Comparison of ENCODE assay signal across 25 cellular contexts in the genomic region with DNA sequence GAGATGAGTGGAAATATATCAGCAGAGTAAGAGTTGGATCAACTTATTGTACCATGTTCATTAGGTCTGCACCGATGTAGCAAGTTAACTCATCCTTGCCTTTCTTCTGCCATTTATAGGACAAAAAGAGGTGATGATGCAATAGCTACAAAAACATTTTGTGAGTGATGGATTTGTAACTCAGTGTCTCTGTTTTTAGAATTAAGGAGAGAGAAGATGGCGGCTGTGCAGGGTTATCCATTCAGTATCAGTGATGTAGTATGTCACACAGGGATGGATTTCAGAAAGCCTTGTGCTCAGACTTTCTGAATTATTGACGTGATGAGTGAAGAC.
DNase-seq lines count a peak whose midpoint lies in the region; ATAC-seq, FAIRE-seq and TF ChIP-seq lines count a peak whose summit lies in the region.
"Had no signal": no experiment of that assay in that cellular context is flagged by ENCODE, and none has a peak within 500 bp of the region (broad histone marks: within the 10 kb centered on the region; RNA-seq: fewer than 3 reads in every experiment).

No MANE protein-coding gene starts in this region.

- H2BK120ac ChIP-seq in H9 (ENCODE audit: low read depth, low read length, poor library complexity, severe bottlenecking) (no peak overlapping the region), trophoblast cell (ENCODE audit: insufficient read depth, low read length, poor library complexity) (peak overlapping the region; percentile 15)

- no peak overlapping the region for H2BK15ac ChIP-seq in H9 (ENCODE audit: low read depth, low read length)

- TF ChIP-seq RAD21 in HepG2 (CRISPR knock-in tag; IDR thresholded peaks at IDR 0.05) = no peak

- H3K4ac ChIP-seq in H9 (ENCODE audit: low read depth, low read length) = no peak overlapping the region
- no peak overlapping the region for H3K4ac ChIP-seq in trophoblast cell (ENCODE audit: low read depth, low read length)

- H3K4me3 Mint-ChIP-seq in H9 = no peak overlapping the region
- H3K4me3 Mint-ChIP-seq: activated naive CD8-positive, alpha-beta T cell; stimulated activated naive CD8-positive, alpha-beta T cell treated with anti-CD3 and anti-CD28 coated beads, Interleukin-15, Interleukin-2, amounts not matched to agents 100 ng/mL and 50 ng/mL, for 24 hours had no signal

- peaks cover 12% of the 10 kb centered on the region in 2 experiments for H3K4me1 Mint-ChIP-seq in H9

- H3K4me2 ChIP-seq in H9 (ENCODE audit: insufficient read depth, insufficient read length, low read length) (no peak overlapping the region), HepG2 (ENCODE audit: low read depth, low read length) (peak overlapping the region; percentile 49), trophoblast cell (ENCODE audit: low read length) (no peak overlapping the region)

- H4K20me1 ChIP-seq in H9 (ENCODE audit: control insufficient read depth, insufficient read depth, insufficient read length) (no peaks in the 10 kb centered on the region), HepG2 (ENCODE audit: insufficient read depth, low read length) (no peaks in the 10 kb centered on the region)

- H3K9me3 ChIP-seq in H9 (ENCODE audit: control insufficient read depth, low read depth, low read length) (no peaks in the 10 kb centered on the region), HepG2 (ENCODE audit: low read length) (no peaks in the 10 kb centered on the region), trophoblast cell (ENCODE audit: insufficient read depth, low read depth, low read length) (no peaks in the 10 kb centered on the region), adrenal gland (replicated peaks in 1 of 3) (no peaks in the 10 kb centered on the region)
- H3K9me3 ChIP-seq: MG63 had no signal

- no peak overlapping the region; a peak in 1 of 6 replicates for H3K4me3 ChIP-seq in HepG2 (replicated peaks in 1 of 3; ENCODE audit: insufficient read depth in 1 of 3, low read depth in 2 of 3, low read length in 3 of 3)
- no peak overlapping the region for H3K4me3 ChIP-seq in trophoblast cell (ENCODE audit: low read depth, low read length)
- no peak overlapping the region for H3K4me3 ChIP-seq in adrenal gland
- H3K4me3 ChIP-seq: dorsolateral prefrontal cortex, MG63 had no signal

- H4K12ac ChIP-seq in trophoblast cell (ENCODE audit: low read depth, low read length) = no peak overlapping the region

- H4K91ac ChIP-seq in H9 (ENCODE audit: insufficient read length, low read depth, low read length) (no peak overlapping the region), trophoblast cell (ENCODE audit: low read depth, low read length) (no peak overlapping the region)

- H3K9ac ChIP-seq in H9 (ENCODE audit: extremely low read depth, insufficient read length, low read length) = no peak overlapping the region
- H3K9ac ChIP-seq in HepG2 (ENCODE audit: insufficient read depth, low read depth, low read length) = no peak overlapping the region
- H3K9ac ChIP-seq in trophoblast cell (ENCODE audit: low read length) = no peak overlapping the region

- no peaks in the 10 kb centered on the region for H3K23me2 ChIP-seq in H9 (ENCODE audit: insufficient read length, low read depth, low read length, poor library complexity, severe bottlenecking)

- H3K4me1 ChIP-seq in H9 (ENCODE audit: insufficient read depth, low read length) (peaks cover 4% of the 10 kb centered on the region; the same call in 1 of the 2 replicates), HepG2 (ENCODE audit: insufficient read depth, low read length) (peaks cover 62% of the 10 kb centered on the region), trophoblast cell (ENCODE audit: control insufficient read depth in 1 of 2, insufficient read depth in 2 of 2, low read length in 2 of 2) (peaks cover 3 to 8% of the 10 kb centered on the region in 2 experiments), adrenal gland (replicated peaks in 1 of 2) (peaks cover 0 to 11% of the 10 kb centered on the region in 2 donors)

- TF ChIP-seq EP300 in HepG2 (IDR thresholded peaks at IDR 0.05; ENCODE audit: low read depth in 2 of 2, low read length in 2 of 2) (no peak), HepG2 (CRISPR knock-in tag; IDR thresholded peaks at IDR 0.05; ENCODE audit: borderline replicate concordance) (no peak)

- no TSS peak for BruUV-seq in HepG2 (replicated peaks; lab: Mats Ljungman, UMichigan)

- H3K56ac ChIP-seq in H9 (ENCODE audit: insufficient read length, low read depth, low read length) = no peak overlapping the region

- peaks cover 0 to 3% of the 10 kb centered on the region in 2 experiments; a peak in 4 of 5 replicates for H3K36me3 ChIP-seq in HepG2 (replicated peaks in 1 of 2; ENCODE audit: control insufficient read depth in 1 of 2, insufficient read depth in 2 of 2, low read length in 2 of 2)
- H3K36me3 ChIP-seq in trophoblast cell (ENCODE audit: control insufficient read depth in 1 of 2, insufficient read depth in 2 of 2, low read length in 2 of 2) = peaks cover 0 to 2% of the 10 kb centered on the region in 2 experiments
- H3K36me3 ChIP-seq in adrenal gland (replicated peaks in 1 of 2) = peaks cover 0 to 2% of the 10 kb centered on the region in 2 donors

- no peak for TF ChIP-seq POLR2A in HepG2 (IDR thresholded peaks at IDR 0.05; ENCODE audit: insufficient read depth in 1 of 2, low read depth in 2 of 2, low read length in 2 of 2)
- TF ChIP-seq POLR2A in adrenal gland (IDR thresholded peaks at IDR 0.05) = no peak

- no peak overlapping the region; a peak in 1 of 7 replicates for H3K27ac Mint-ChIP-seq in H9
- H3K27ac Mint-ChIP-seq: activated naive CD8-positive, alpha-beta T cell; activated T-helper 2 cell treated with anti-CD3 and anti-CD28 coated beads, Interferon-gamma antibody, Interleukin-2, Interleukin-4, amounts not matched to agents 10 μg/mL and 5 μg/mL and 100 μg/mL, durations not matched to agents 14 hours and 24 hours and 36 hours; stimulated activated naive CD8-positive, alpha-beta T cell treated with anti-CD3 and anti-CD28 coated beads, Interleukin-15, Interleukin-2, amounts not matched to agents 100 ng/mL and 50 ng/mL, for 24 hours had no signal

- in situ Hi-C loops in HepG2 (cut with HindIII; ENCODE audit: extremely low pct_ligation_motif_present, low pct_unique_long_range_greater_than_20kb) = no loop called here

- H4K5ac ChIP-seq in H9 (ENCODE audit: insufficient read length, low read depth, low read length) = no peak overlapping the region

- no peak for FAIRE-seq in HepG2 (lab: Jason Lieb, UNC)
- FAIRE-seq: H54 had no signal

- H3T11ph ChIP-seq in H9 (ENCODE audit: low read length) = no peak overlapping the region

- H3K27me3 ChIP-seq in H9 (ENCODE audit: insufficient read depth, low read length) = no peaks in the 10 kb centered on the region
- no peaks in the 10 kb centered on the region for H3K27me3 ChIP-seq in HepG2 (ENCODE audit: control insufficient read depth in 1 of 2, insufficient read depth in 2 of 2, low read length in 2 of 2)
- H3K27me3 ChIP-seq in trophoblast cell (ENCODE audit: insufficient read depth, low read length) = no peaks in the 10 kb centered on the region
- H3K27me3 ChIP-seq in adrenal gland = no peaks in the 10 kb centered on the region
- H3K27me3 ChIP-seq: dorsolateral prefrontal cortex, MG63 had no signal

- H2AFZ ChIP-seq in H9 (ENCODE audit: low read length) = no peak overlapping the region
- no peak overlapping the region for H2AFZ ChIP-seq in HepG2 (ENCODE audit: low read length)
- no peak overlapping the region for H2AFZ ChIP-seq in trophoblast cell (ENCODE audit: insufficient read depth, low read length, poor library complexity)

- DNase-seq in H9 = no peak
- no peak for DNase-seq in HepG2 (ENCODE audit: low spot score)
- DNase-seq in trophoblast cell = peak in 1 of 2 donors; percentile 35
- no peak for DNase-seq in adrenal gland
- no peak for DNase-seq in NK-92 treated with Interleukin-12 subunit alpha and Interleukin-12 subunit beta, amount 100 ng/mL, for 24 hours (lab: John Stamatoyannopoulos, UW)
- DNase-seq: activated CD4-positive, alpha-beta T cell treated with anti-CD3 and anti-CD28 coated beads, Interleukin-2, amount 50 U/mL, for 4 hours; activated CD4-positive, CD25-positive, alpha-beta regulatory T cell; activated CD8-positive, alpha-beta memory T cell treated with anti-CD3 and anti-CD28 coated beads, Interleukin-2, amount 50 U/mL, for 4 hours; AML-193; DMS79; dorsolateral prefrontal cortex; left cardiac atrium; MG63; NCI-H2029 treated with DMSO at 0.1 percent for 48 hours; NCI-H345; stimulated activated CD4-positive, alpha-beta T cell treated with anti-CD3 and anti-CD28 coated beads, Interleukin-15, amount 100 ng/mL, for 24 hours; T-helper 9 cell had no signal

- H3K27me3 Mint-ChIP-seq in H9 (ENCODE audit: low read depth) = no peaks in the 10 kb centered on the region
- H3K27me3 Mint-ChIP-seq: activated naive CD8-positive, alpha-beta T cell; stimulated activated naive CD8-positive, alpha-beta T cell treated with anti-CD3 and anti-CD28 coated beads, Interleukin-15, Interleukin-2, amounts not matched to agents 100 ng/mL and 50 ng/mL, for 24 hours had no signal

- peaks cover 7 to 23% (median 23%) of the 10 kb centered on the region in 3 experiments; a peak in 6 of 7 replicates for H3K36me3 Mint-ChIP-seq in H9 (ENCODE audit: insufficient read depth in 1 of 3, low read depth in 3 of 3)

- ATAC-seq in SK-N-SH treated with all-trans-retinoic acid at 6 μM for 48 hours = peak; percentile 16
- peak; percentile 55 for ATAC-seq in HepG2
- no peak for ATAC-seq in HG02642 (IDR thresholded peaks at IDR 0.05; ENCODE audit: poor library complexity, unreplicated experiment)
- ATAC-seq: sciatic nerve had no signal

- H4K8ac ChIP-seq in H9 (replicated peaks; ENCODE audit: insufficient read length, low read depth, low read length) = no peak overlapping the region
- no peak overlapping the region for H4K8ac ChIP-seq in trophoblast cell (ENCODE audit: low read depth, low read length)

- no peaks in the 10 kb centered on the region for H3K9me3 Mint-ChIP-seq in H9
- H3K9me3 Mint-ChIP-seq: activated T-helper 2 cell treated with anti-CD3 and anti-CD28 coated beads, Interferon-gamma antibody, Interleukin-2, Interleukin-4, amounts not matched to agents 10 μg/mL and 5 μg/mL and 100 μg/mL, durations not matched to agents 14 hours and 24 hours and 36 hours; stimulated activated naive CD8-positive, alpha-beta T cell treated with anti-CD3 and anti-CD28 coated beads, Interleukin-15, Interleukin-2, amounts not matched to agents 100 ng/mL and 50 ng/mL, for 24 hours had no signal

- H3K27ac ChIP-seq in H9 (ENCODE audit: insufficient read length, low read depth, low read length) (peak overlapping the region; percentile 2), HepG2 (ENCODE audit: extremely low read length, insufficient read depth, low read length) (peak overlapping the region; percentile 65), trophoblast cell (ENCODE audit: low read depth, low read length) (peak overlapping the region; percentile 70), adrenal gland (no peak overlapping the region)
- H3K27ac ChIP-seq: dorsolateral prefrontal cortex, epithelial cell of prostate had no signal

- intact Hi-C loops in HepG2 (cut with micrococcal nuclease; ENCODE audit: unreplicated experiment) = no loop called here
- intact Hi-C loops in adrenal gland (cut with DNase I) = no loop called here

- H2BK12ac ChIP-seq in H9 (ENCODE audit: insufficient read length, low read depth, low read length) = no peak overlapping the region
- H2BK12ac ChIP-seq in trophoblast cell (ENCODE audit: low read length) = no peak overlapping the region

- WGBS in H9 (ENCODE audit: extremely low coverage, insufficient read length, low lambda C conversion rate) = no CpG with 5 or more reads among the region's 3 CpGs
- 63% methylated on average over 3 of the region's 3 CpGs for WGBS in HepG2 (ENCODE audit: low lambda C conversion rate)
- WGBS in trophoblast cell (ENCODE audit: extremely low coverage, insufficient coverage, insufficient read length) = no CpG with 5 or more reads among the region's 3 CpGs
- 59 to 82% (median 72%) methylated on average over 3 of the region's 3 CpGs for WGBS in adrenal gland, 4 donors

- H3K14ac ChIP-seq in H9 (ENCODE audit: insufficient read depth, low read length) = no peak overlapping the region
- no peak overlapping the region for H3K14ac ChIP-seq in trophoblast cell (ENCODE audit: low read length)

- H2AK5ac ChIP-seq in H9 (ENCODE audit: insufficient read length, low read length) (no peak overlapping the region), trophoblast cell (ENCODE audit: low read length) (no peak overlapping the region)

- H3K18ac ChIP-seq in H9 (ENCODE audit: insufficient read length, low read depth, low read length) (no peak overlapping the region), trophoblast cell (ENCODE audit: low read length) (no peak overlapping the region)

- POLR2A ChIA-PET in HepG2 (lab: Yijun Ruan, JAX) = interaction anchor here (0.9 to 1.1 kb wide), 2 partner anchors 16 to 98 kb away, joined by 3 read pairs; a partner anchor contains a TSS

- H3K79me2 ChIP-seq in H9 (ENCODE audit: insufficient read depth, low read length) (no peaks in the 10 kb centered on the region), HepG2 (ENCODE audit: insufficient read depth, low read length) (no peaks in the 10 kb centered on the region), trophoblast cell (ENCODE audit: control insufficient read depth, insufficient read depth, low read length, poor library complexity) (no peaks in the 10 kb centered on the region)

- CTCF ChIA-PET in HepG2 (lab: Yijun Ruan, JAX; ENCODE audit: low intra/inter-chr PET ratio, low total read pairs) = no interaction called here

- H2BK20ac ChIP-seq in H9 (ENCODE audit: low read depth, low read length, poor library complexity, severe bottlenecking) = no peak overlapping the region

- TF ChIP-seq CTCF in H9 (conservative IDR thresholded peaks at IDR 0.05) (no peak), HepG2 (CRISPR knock-in tag; IDR thresholded peaks at IDR 0.05) (no peak), adrenal gland (IDR thresholded peaks at IDR 0.05) (no peak)

- no peaks in the 10 kb centered on the region for H3K79me1 ChIP-seq in H9 (ENCODE audit: insufficient read depth, low read depth, low read length, poor library complexity, severe bottlenecking)
- H3K79me1 ChIP-seq in trophoblast cell (ENCODE audit: low read length) = peaks cover 7% of the 10 kb centered on the region

- H2BK5ac ChIP-seq in H9 (ENCODE audit: insufficient read length, low read length) (no peak overlapping the region), trophoblast cell (ENCODE audit: low read depth, low read length, poor library complexity) (peak overlapping the region; percentile 4)

- H3K23ac ChIP-seq in H9 (ENCODE audit: insufficient read length, low read depth, low read length) = no peak overlapping the region
- no peak overlapping the region for H3K23ac ChIP-seq in trophoblast cell (ENCODE audit: low read length)

Comparison
In these comparisons a context has a peak if more than half of its experiments do, and no peak if none do; other contexts are left out.
1. H3K27ac ChIP-seq: peak in H9 (single experiment), HepG2 (single experiment) and trophoblast cell (single experiment); none in adrenal gland (0 of 5).